In genomic region chr3:138890555-138891187, GRCh38 we compare ENCODE assay signal across 11 cellular contexts. TPM values are rescaled to one million over a fixed set of nuclear protein-coding genes. Genes with fewer than 3 reads are reported as not detected.
A peak's percentile ranks its signal among the peaks of the same experiment; 100 is the strongest.
DNase-seq lines count a peak whose midpoint lies in the region; ATAC-seq and TF ChIP-seq lines count a peak whose summit lies in the region.
"Had no signal": no experiment of that assay in that cellular context is flagged by ENCODE, and none has a peak within 500 bp of the region (broad histone marks: within the 10 kb centered on the region; RNA-seq: fewer than 3 reads in every experiment).

No MANE protein-coding gene starts in this region.

- H3K4me1 ChIP-seq in PC-3 (ENCODE audit: insufficient read depth, low read length) (peaks cover 6% of the 10 kb centered on the region), neutrophil (ENCODE audit: control insufficient read depth in 1 of 2, insufficient read depth in 1 of 2, low read depth in 1 of 2, low read length in 1 of 2) (peaks cover 68 to 77% of the 10 kb centered on the region in 2 experiments)

- no peak overlapping the region for H2AFZ ChIP-seq in PC-3 (ENCODE audit: low read length)

- no peak overlapping the region for H3K4me3 ChIP-seq in PC-3 (ENCODE audit: low read length)
- no peak overlapping the region for H3K4me3 ChIP-seq in neutrophil (ENCODE audit: low read depth in 1 of 2, low read length in 1 of 2)
- H3K4me3 ChIP-seq: dorsolateral prefrontal cortex, skin epidermis had no signal

- no peak for TF ChIP-seq CTCF in PC-3 (conservative IDR thresholded peaks at IDR 0.05; ENCODE audit: low read depth, low read length)
- TF ChIP-seq CTCF in neutrophil (IDR thresholded peaks at IDR 0.05): no peak

- no peaks in the 10 kb centered on the region for H3K36me3 ChIP-seq in PC-3 (ENCODE audit: low read depth, low read length)
- no peaks in the 10 kb centered on the region for H3K36me3 ChIP-seq in neutrophil

- CTCF ChIA-PET in PC-3 (lab: Charles Lee): interaction anchor here (0.9 kb wide), 1 partner anchor 25 kb away, joined by 3 read pairs; no protein-coding TSS in a partner anchor

- no peak overlapping the region for H3K9ac ChIP-seq in PC-3 (ENCODE audit: low read length)

- H3K27ac ChIP-seq in PC-3 (ENCODE audit: low read length) (peak overlapping the region; percentile 45), neutrophil (peak overlapping the region; percentile 90)
- H3K27ac ChIP-seq: dorsolateral prefrontal cortex had no signal

- H3K27me3 ChIP-seq in PC-3 (ENCODE audit: low read length) (no peaks in the 10 kb centered on the region), neutrophil (no peaks in the 10 kb centered on the region)
- H3K27me3 ChIP-seq: dorsolateral prefrontal cortex had no signal

- DNase-seq in PC-3 (no peak), GM03348 (ENCODE audit: low spot score) (no peak), DMS53 (lab: John Stamatoyannopoulos, UW) (no peak), posterior vena cava (ENCODE audit: low spot score) (no peak), T-helper 1 cell (no peak)
- DNase-seq: dorsolateral prefrontal cortex had no signal

- ATAC-seq in GM19351 (IDR thresholded peaks at IDR 0.05; ENCODE audit: unreplicated experiment): peak; percentile 86
- ATAC-seq in HG03066 (IDR thresholded peaks at IDR 0.05; ENCODE audit: low read depth, unreplicated experiment): peak; percentile 83
- ATAC-seq in PC-3: no peak

- intact Hi-C loops in PC-3 (cut with micrococcal nuclease) (loop anchor here (1.0 to 2.0 kb wide), 3 partner anchors 25 to 56 kb away; partner anchors contain the start of gene PIK3CB), posterior vena cava (cut with DNase I) (no loop called here)

- BruUV-seq in PC-3 (replicated peaks; lab: Mats Ljungman, UMichigan): no TSS peak

- 0 out of 2 replicates have a peak overlapping the region, but pooled peaks have one; percentile 39 for H3K4me2 ChIP-seq in PC-3 (ENCODE audit: low read length)

- POLR2A ChIA-PET in PC-3 (lab: Charles Lee; ENCODE audit: unreplicated experiment): no interaction called here

- H3F3A ChIP-seq in PC-3 (ENCODE audit: low read length, unreplicated experiment): no peaks in the 10 kb centered on the region

- no peaks in the 10 kb centered on the region for H3K79me2 ChIP-seq in PC-3 (ENCODE audit: low read length)

- H3K9me2 ChIP-seq in PC-3 (replicated peaks; ENCODE audit: low read length): no peaks in the 10 kb centered on the region

- no peaks in the 10 kb centered on the region for H4K20me1 ChIP-seq in PC-3 (ENCODE audit: low read length)

- H3K9me3 ChIP-seq in PC-3 (ENCODE audit: low read length) (no peaks in the 10 kb centered on the region), neutrophil (no peaks in the 10 kb centered on the region)

RNA-seq across cellular contexts. Expression of gene PIK3CB, which starts 55.9 kb away (rescaled TPM):
- total RNA-seq in PC-3 (2014; rRNA removed) (8.3 and 15.7 TPM in 2 replicates), posterior vena cava (10 to 100 TPM; 15.4 to 21.1 TPM)

RNA-seq across cellular contexts. Expression of gene FOXL2, which starts 56.3 kb away (rescaled TPM):
- total RNA-seq in PC-3 (2014; rRNA removed): not detected in 2 replicates
- total RNA-seq in posterior vena cava: not detected

RNA-seq across cellular contexts. Expression of gene FOXL2NB, which starts 56.3 kb away (rescaled TPM):
- total RNA-seq in PC-3 (2014; rRNA removed) (0.17 TPM in 1 of 2 replicates, not detected in the other), posterior vena cava (not detected)
- total RNA-seq: RPMI7951 had no signal
